Comparison of ENCODE assay signal across 1 cellular context in the genomic region with DNA sequence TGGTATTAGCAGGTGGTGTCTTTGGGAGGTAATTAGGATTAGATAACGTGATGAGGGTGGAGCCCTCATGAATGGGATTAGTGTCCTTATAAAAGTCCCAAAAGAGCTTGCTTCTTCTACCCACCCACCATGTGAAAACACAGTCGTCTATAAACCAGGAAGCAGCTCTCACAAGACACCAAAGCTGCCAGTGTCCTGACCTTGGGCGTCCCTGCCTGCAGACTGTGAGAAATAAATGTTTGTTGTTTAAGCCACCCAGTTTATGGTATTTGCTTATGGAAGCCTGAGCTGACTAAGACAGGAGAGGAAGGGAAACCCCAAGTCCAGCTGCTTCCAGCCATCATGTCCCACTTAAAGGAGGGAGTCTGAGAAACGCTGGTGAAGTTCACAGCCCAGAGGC.
TF ChIP-seq lines count a peak whose summit lies in the region.

No MANE protein-coding gene starts in this region.

TF ChIP-seq in WTC11, 78 proteins besides CTCF, POLR2A, EP300 and RAD21 (continued from another document):
- TF ChIP-seq, protein P1, sequence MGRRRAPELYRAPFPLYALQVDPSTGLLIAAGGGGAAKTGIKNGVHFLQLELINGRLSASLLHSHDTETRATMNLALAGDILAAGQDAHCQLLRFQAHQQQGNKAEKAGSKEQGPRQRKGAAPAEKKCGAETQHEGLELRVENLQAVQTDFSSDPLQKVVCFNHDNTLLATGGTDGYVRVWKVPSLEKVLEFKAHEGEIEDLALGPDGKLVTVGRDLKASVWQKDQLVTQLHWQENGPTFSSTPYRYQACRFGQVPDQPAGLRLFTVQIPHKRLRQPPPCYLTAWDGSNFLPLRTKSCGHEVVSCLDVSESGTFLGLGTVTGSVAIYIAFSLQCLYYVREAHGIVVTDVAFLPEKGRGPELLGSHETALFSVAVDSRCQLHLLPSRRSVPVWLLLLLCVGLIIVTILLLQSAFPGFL (CRISPR knock-in tag; IDR thresholded peaks at IDR 0.05; ENCODE audit: borderline replicate concordance), result no peak
